6 cellular contexts compared by ENCODE assay signal in genomic region chr4:88357262-88357661, GRCh38.
"Had no signal": no experiment of that assay in that cellular context is flagged by ENCODE, and none has a peak within 500 bp of the region (broad histone marks: within the 10 kb centered on the region; RNA-seq: fewer than 3 reads in every experiment).

No MANE protein-coding gene starts in this region.

- H3K36me3 Mint-ChIP-seq: IgD-negative memory B cell had no signal

- H3K4me3 Mint-ChIP-seq: IgD-negative memory B cell had no signal

- H3K4me1 Mint-ChIP-seq: IgD-negative memory B cell had no signal

- H3K27me3 Mint-ChIP-seq: IgD-negative memory B cell had no signal

- H3K27ac ChIP-seq: HL-60 had no signal

- ATAC-seq: HepG2, K562 had no signal

- DNase-seq: IMR-90, KBM-7 had no signal

- H3K4me3 ChIP-seq: K562 had no signal

- H3K27ac Mint-ChIP-seq: IgD-negative memory B cell had no signal
